8 cellular contexts compared by ENCODE assay signal in the genomic region with DNA sequence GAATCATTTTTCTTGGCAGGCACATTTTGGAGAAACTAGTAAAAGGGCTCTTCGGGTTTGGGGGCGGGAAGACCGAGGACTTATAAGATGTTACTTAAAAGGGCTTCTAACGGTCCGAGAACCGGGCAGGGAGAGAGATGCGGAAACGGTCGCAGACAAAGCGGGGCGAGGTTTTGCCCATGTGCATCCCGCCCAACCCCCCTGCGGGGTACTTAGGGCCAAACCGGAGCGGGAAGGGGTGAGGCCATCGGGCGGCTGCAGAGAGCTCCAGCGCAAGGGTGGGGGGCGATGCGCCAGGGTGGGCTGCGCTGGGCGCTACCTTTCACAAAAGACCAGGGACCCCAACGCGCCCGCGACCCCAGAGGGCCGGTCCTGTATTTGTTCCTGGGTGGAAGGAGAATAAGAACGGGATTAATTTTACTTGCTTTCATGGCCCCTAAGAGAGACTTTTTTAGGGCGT. TPM values are rescaled to one million over a fixed set of nuclear protein-coding genes. Genes with fewer than 3 reads are reported as not detected.
DNase-seq lines count a peak whose midpoint lies in the region; ATAC-seq lines count a peak whose summit lies in the region.

No MANE protein-coding gene starts in this region.

- H3K4me3 ChIP-seq in adipocyte (ENCODE audit: low read length) = peak overlapping the region; percentile 99

- no peaks in the 10 kb centered on the region for H3K27me3 ChIP-seq in adipocyte (replicated peaks; ENCODE audit: control insufficient read depth, insufficient read depth, low read length)

- H3K9ac ChIP-seq in adipocyte (ENCODE audit: low read length) = peak overlapping the region; percentile 100

- in situ Hi-C loops in SK-MEL-5 (cut with HindIII; ENCODE audit: low pct_unique_long_range_greater_than_20kb, low sequenced_read_pairs) = no loop called here

- intact Hi-C loops in left cardiac atrium (cut with DNase I) = loop anchor here in 1 of 2 donors (10.0 kb wide), 1 partner anchor 96 kb away; the partner anchor contains the start of gene ATAT1
- intact Hi-C loops in posterior cingulate gyrus (cut with DNase I) = no loop called here

- H3K27ac ChIP-seq in KOPT-K1 (ENCODE audit: low read depth, low read length, poor library complexity, severe bottlenecking) = peak overlapping the region; percentile 98

- ATAC-seq in left cardiac atrium (peak; percentile 12 to 23), HG03175 (IDR thresholded peaks at IDR 0.05; ENCODE audit: unreplicated experiment) (no peak), HG03439 (IDR thresholded peaks at IDR 0.05; ENCODE audit: unreplicated experiment) (no peak)

- DNase-seq in COLO668 (lab: John Stamatoyannopoulos, UW; ENCODE audit: unreplicated experiment) (peak; percentile 77), SK-MEL-5 (ENCODE audit: low read depth, low spot score) (peak; percentile 56), adipocyte (ENCODE audit: low read depth) (peak; percentile 64), left cardiac atrium (peak; percentile 82), posterior cingulate gyrus (peak in 7 of 10 donors; percentile 41 to 91 (median 50))

- peaks cover 48% of the 10 kb centered on the region for H3K4me1 ChIP-seq in adipocyte (ENCODE audit: control insufficient read depth, insufficient read depth, low read length)

- H3K36me3 ChIP-seq in KOPT-K1 (ENCODE audit: insufficient read depth, low read length) (peaks cover 44% of the 10 kb centered on the region), adipocyte (ENCODE audit: control insufficient read depth, insufficient read depth, low read length, severe bottlenecking) (peaks cover 34% of the 10 kb centered on the region)

- no peaks in the 10 kb centered on the region for H3K9me3 ChIP-seq in KOPT-K1 (ENCODE audit: insufficient read depth, low read length, poor library complexity, severe bottlenecking)
- H3K9me3 ChIP-seq in adipocyte (ENCODE audit: control insufficient read depth, low read length) = no peaks in the 10 kb centered on the region

RNA-seq across cellular contexts. Expression of gene TUBB, which starts 0.6 kb away (rescaled TPM):
- 457 and 505 TPM in 2 replicates for total RNA-seq in SK-MEL-5 (2014; rRNA removed; shearing (Covaris generic))
- 852 and 1,049 TPM in 2 replicates for polyA plus RNA-seq in SK-MEL-5 (2015; cell fraction: cytosol; rRNA removed)
- polyA plus RNA-seq in SK-MEL-5 (2015; cell fraction: nucleus; rRNA removed) = 198 and 227 TPM in 2 replicates
- total RNA-seq in left cardiac atrium = 100 to 1,000 TPM; 276 to 303 TPM

RNA-seq across cellular contexts. Expression of gene MDC1, which starts 3.7 kb away (rescaled TPM):
- total RNA-seq in SK-MEL-5 (2014; rRNA removed; shearing (Covaris generic)) = 5.0 and 12.0 TPM in 2 replicates
- polyA plus RNA-seq in SK-MEL-5 (2015; cell fraction: cytosol; rRNA removed) = 25.5 and 35.9 TPM in 2 replicates
- polyA plus RNA-seq in SK-MEL-5 (2015; cell fraction: nucleus; rRNA removed) = 61.4 and 79.4 TPM in 2 replicates
- 10 to 100 TPM; 19.1 to 25.6 TPM for total RNA-seq in left cardiac atrium

RNA-seq across cellular contexts. Expression of gene FLOT1, which starts 21.7 kb away (rescaled TPM):
- total RNA-seq in SK-MEL-5 (2014; rRNA removed; shearing (Covaris generic)) = 159 and 182 TPM in 2 replicates
- 164 and 200 TPM in 2 replicates for polyA plus RNA-seq in SK-MEL-5 (2015; cell fraction: cytosol; rRNA removed)
- polyA plus RNA-seq in SK-MEL-5 (2015; cell fraction: nucleus; rRNA removed) = 225 and 236 TPM in 2 replicates
- 100 to 1,000 TPM; 170 to 179 TPM for total RNA-seq in left cardiac atrium

RNA-seq across cellular contexts. Expression of gene IER3, which starts 23.6 kb away (rescaled TPM):
- total RNA-seq in SK-MEL-5 (2014; rRNA removed; shearing (Covaris generic)) = 143 and 149 TPM in 2 replicates
- 363 and 401 TPM in 2 replicates for polyA plus RNA-seq in SK-MEL-5 (2015; cell fraction: cytosol; rRNA removed)
- polyA plus RNA-seq in SK-MEL-5 (2015; cell fraction: nucleus; rRNA removed) = 208 and 244 TPM in 2 replicates
- 10 to 100 TPM; 23.0 to 81.5 TPM for total RNA-seq in left cardiac atrium

RNA-seq across cellular contexts. Expression of gene NRM, which starts 30.0 kb away (rescaled TPM):
- 3.2 and 4.6 TPM in 2 replicates for total RNA-seq in SK-MEL-5 (2014; rRNA removed; shearing (Covaris generic))
- polyA plus RNA-seq in SK-MEL-5 (2015; cell fraction: cytosol; rRNA removed) = 20.5 and 22.0 TPM in 2 replicates
- 13.0 and 15.8 TPM in 2 replicates for polyA plus RNA-seq in SK-MEL-5 (2015; cell fraction: nucleus; rRNA removed)
- total RNA-seq in left cardiac atrium = 1 to 10 TPM; 5.3 to 6.3 TPM

Comparison
In these comparisons a context has a peak if more than half of its experiments do, and no peak if none do; other contexts are left out.
1. ATAC-seq: peak in left cardiac atrium (2 of 2); none in HG03175 (single experiment) and HG03439 (single experiment).
2. Peak in every context shown above with its lines, with median percentiles within 50 percentile points of each other: DNase-seq.